In the genomic region with DNA sequence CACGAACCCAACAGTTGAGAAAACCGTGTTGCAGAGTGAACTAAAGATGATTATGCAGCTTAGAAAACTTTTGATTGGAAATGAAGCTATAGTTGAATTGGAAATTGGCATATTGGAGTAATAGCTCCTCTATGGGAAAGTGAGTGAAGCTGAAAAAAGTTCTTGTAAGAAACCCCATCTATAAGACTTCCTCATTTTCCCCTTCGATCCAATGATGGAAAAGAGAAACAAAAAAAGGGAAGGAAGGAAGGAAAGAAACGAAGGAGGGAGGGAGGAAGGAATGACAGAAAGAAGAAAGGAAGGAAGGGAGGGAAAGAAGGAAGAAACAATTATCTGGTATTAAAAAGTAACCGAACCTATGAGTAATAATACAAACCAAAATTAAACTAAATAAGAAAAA, we compare ENCODE assay signal across 24 cellular contexts.
"Had no signal": no experiment of that assay in that cellular context is flagged by ENCODE, and none has a peak within 500 bp of the region (broad histone marks: within the 10 kb centered on the region; RNA-seq: fewer than 3 reads in every experiment).

No MANE protein-coding gene starts in this region.

- H3K4me3 Mint-ChIP-seq: dendritic cell treated with granulocyte-macrophage colony-stimulating factor and Interleukin-4, amounts not matched to agents 40 ng/mL and 50 ng/mL, for 4 days; effector memory CD8-positive, alpha-beta T cell; endodermal cell; mesothelial cell of epicardium; naive B cell had no signal

- H3K27me3 Mint-ChIP-seq: dendritic cell treated with granulocyte-macrophage colony-stimulating factor and Interleukin-4, amounts not matched to agents 40 ng/mL and 50 ng/mL, for 4 days; naive B cell had no signal

- H3K9me3 Mint-ChIP-seq: dendritic cell treated with granulocyte-macrophage colony-stimulating factor and Interleukin-4, amounts not matched to agents 40 ng/mL and 50 ng/mL, for 4 days; effector memory CD8-positive, alpha-beta T cell; endodermal cell; mesothelial cell of epicardium had no signal

- ATAC-seq: effector memory CD8-positive, alpha-beta T cell; esophagus mucosa; gastrocnemius medialis; heart right ventricle; left cardiac atrium; left lung; left ventricle myocardium superior; lower lobe of right lung; mucosa of descending colon had no signal

- H3K36me3 Mint-ChIP-seq: mesothelial cell of epicardium, naive B cell had no signal

- DNase-seq: colonic mucosa; cortex of kidney; effector CD8-positive, alpha-beta T cell; effector memory CD8-positive, alpha-beta T cell; endodermal cell; erythroblast; esophagus squamous epithelium; foreskin fibroblast; foreskin melanocyte; gastrocnemius medialis; glutamatergic neuron; head of caudate nucleus; heart right ventricle; hippocampal formation; left cardiac atrium; left lung; left ventricle myocardium superior; lower lobe of right lung; mesenchymal stem cell; mucosa of descending colon; naive B cell had no signal

- H3K4me1 Mint-ChIP-seq: endodermal cell, naive B cell had no signal

- H3K27ac Mint-ChIP-seq: dendritic cell treated with granulocyte-macrophage colony-stimulating factor and Interleukin-4, amounts not matched to agents 40 ng/mL and 50 ng/mL, for 4 days; effector memory CD8-positive, alpha-beta T cell; endodermal cell; naive B cell had no signal
